10 cellular contexts compared by ENCODE assay signal in genomic region chr3:172061724-172062184, GRCh38. TPM values are rescaled to one million over a fixed set of nuclear protein-coding genes. Genes with fewer than 3 reads are reported as not detected.
DNase-seq lines count a peak whose midpoint lies in the region; ATAC-seq, FAIRE-seq and TF ChIP-seq lines count a peak whose summit lies in the region.
"Had no signal": no experiment of that assay in that cellular context is flagged by ENCODE, and none has a peak within 500 bp of the region (broad histone marks: within the 10 kb centered on the region; RNA-seq: fewer than 3 reads in every experiment).

No MANE protein-coding gene starts in this region.

- H3K4me3 ChIP-seq in esophagus muscularis mucosa, result peak overlapping the region in 3 of 4 donors; percentile 12 to 26 (median 24)
- H3K4me3 ChIP-seq in skeletal muscle tissue (ENCODE audit: low read length in 3 of 3), result peak overlapping the region in 1 of 3 donors; percentile 10

- peaks cover 9% of the 10 kb centered on the region for H3K36me3 Mint-ChIP-seq in activated T-helper 1 cell treated with anti-CD3 and anti-CD28 coated beads, Interleukin-12 subunit alpha, Interleukin-12 subunit beta, Interleukin-2, Interleukin-4 antibody, amounts not matched to agents 30 ng/mL and 10 ng/mL and 1 ng/mL, durations not matched to agents 14 hours and 24 hours and 36 hours (ENCODE audit: low read depth)

- no peaks in the 10 kb centered on the region for H3K27me3 Mint-ChIP-seq in activated T-helper 1 cell treated with anti-CD3 and anti-CD28 coated beads, Interleukin-12 subunit alpha, Interleukin-12 subunit beta, Interleukin-2, Interleukin-4 antibody, amounts not matched to agents 30 ng/mL and 10 ng/mL and 1 ng/mL, durations not matched to agents 14 hours and 24 hours and 36 hours (ENCODE audit: insufficient read depth)

- TF ChIP-seq CTCF in GM10266 (IDR thresholded peaks at IDR 0.05; ENCODE audit: control insufficient read depth, insufficient read depth, low read depth, missing control alignments) (no peak), esophagus muscularis mucosa (IDR thresholded peaks at IDR 0.05) (no peak)

- WGBS in esophagus muscularis mucosa, result 30% methylated on average over 4 of the region's 4 CpGs

- intact Hi-C loops in esophagus muscularis mucosa (cut with DNase I), result loop anchor here (10.0 kb wide), 1 partner anchor 247 kb away; the partner anchor contains the start of gene PLD1
- intact Hi-C loops in activated T-helper 1 cell treated with anti-CD3 and anti-CD28 coated beads, Interleukin-12 subunit alpha, Interleukin-12 subunit beta, Interleukin-2, Interleukin-4 antibody, amounts not matched to agents 30 ng/mL and 10 ng/mL and 1 ng/mL, durations not matched to agents 14 hours and 24 hours and 36 hours (cut with micrococcal nuclease), result no loop called here

- H3K27ac ChIP-seq in esophagus muscularis mucosa (replicated peaks in 1 of 4), result peak overlapping the region in 2 of 4 donors; percentile 12
- peak overlapping the region; percentile 41 for H3K27ac ChIP-seq in skeletal muscle tissue (ENCODE audit: low read depth, low read length)

- H3K4me3 Mint-ChIP-seq in activated T-helper 1 cell treated with anti-CD3 and anti-CD28 coated beads, Interleukin-12 subunit alpha, Interleukin-12 subunit beta, Interleukin-2, Interleukin-4 antibody, amounts not matched to agents 30 ng/mL and 10 ng/mL and 1 ng/mL, durations not matched to agents 14 hours and 24 hours and 36 hours, result no peak overlapping the region

- DNase-seq in GM10266 (ENCODE audit: extremely low spot score), result peak; percentile 62
- peak; percentile 42 for DNase-seq in M059J (ENCODE audit: low read depth)
- DNase-seq in esophagus muscularis mucosa (ENCODE audit: extremely low spot score), result no peak
- no peak for DNase-seq in H54 (ENCODE audit: insufficient read length, low spot score)
- no peak for DNase-seq in activated T-helper 1 cell treated with anti-CD3 and anti-CD28 coated beads, Interleukin-12 subunit alpha, Interleukin-12 subunit beta, Interleukin-2, Interleukin-4 antibody, amounts not matched to agents 30 ng/mL and 10 ng/mL and 1 ng/mL, durations not matched to agents 14 hours and 24 hours and 36 hours (ENCODE audit: low spot score)
- no peak for DNase-seq in activated effector memory CD4-positive, alpha-beta T cell treated with anti-CD3 and anti-CD28 coated beads, Interleukin-2, amount 50 U/mL, for 16 hours

- H3K9ac ChIP-seq in skeletal muscle tissue (ENCODE audit: low read depth in 1 of 3, low read length in 3 of 3), result no peak overlapping the region

- H3K36me3 ChIP-seq in esophagus muscularis mucosa (no peaks in the 10 kb centered on the region), skeletal muscle tissue (ENCODE audit: control insufficient read depth in 3 of 3, insufficient read depth in 3 of 3, low read length in 3 of 3) (no peaks in the 10 kb centered on the region)

- TF ChIP-seq EP300 in esophagus muscularis mucosa (IDR thresholded peaks at IDR 0.05), result no peak

- H3K27ac Mint-ChIP-seq in activated T-helper 1 cell treated with anti-CD3 and anti-CD28 coated beads, Interleukin-12 subunit alpha, Interleukin-12 subunit beta, Interleukin-2, Interleukin-4 antibody, amounts not matched to agents 30 ng/mL and 10 ng/mL and 1 ng/mL, durations not matched to agents 14 hours and 24 hours and 36 hours, result no peak overlapping the region

- peak; percentile 87 for ATAC-seq in GM21737 (IDR thresholded peaks at IDR 0.05; ENCODE audit: unreplicated experiment)

- H3K9me3 Mint-ChIP-seq in activated T-helper 1 cell treated with anti-CD3 and anti-CD28 coated beads, Interleukin-12 subunit alpha, Interleukin-12 subunit beta, Interleukin-2, Interleukin-4 antibody, amounts not matched to agents 30 ng/mL and 10 ng/mL and 1 ng/mL, durations not matched to agents 14 hours and 24 hours and 36 hours, result peaks cover 3% of the 10 kb centered on the region

- FAIRE-seq in H54 (lab: Jason Lieb, UNC), result no peak
- FAIRE-seq: colon, H1 had no signal

- H3K27me3 ChIP-seq in esophagus muscularis mucosa, result no peaks in the 10 kb centered on the region
- H3K27me3 ChIP-seq in skeletal muscle tissue (ENCODE audit: control insufficient read depth in 3 of 3, insufficient read depth in 3 of 3, low read length in 3 of 3), result no peaks in the 10 kb centered on the region

- peaks cover 60 to 90% (median 87%) of the 10 kb centered on the region in 4 donors for H3K4me1 ChIP-seq in esophagus muscularis mucosa
- H3K4me1 ChIP-seq in skeletal muscle tissue (ENCODE audit: control insufficient read depth in 3 of 3, insufficient read depth in 3 of 3, low read length in 3 of 3), result peaks cover 13 to 28% (median 15%) of the 10 kb centered on the region in 3 donors

- H3K9me3 ChIP-seq in esophagus muscularis mucosa (no peaks in the 10 kb centered on the region), skeletal muscle tissue (ENCODE audit: control insufficient read depth in 3 of 3, low read length in 3 of 3) (no peaks in the 10 kb centered on the region)

- TF ChIP-seq POLR2A in esophagus muscularis mucosa (IDR thresholded peaks at IDR 0.05; ENCODE audit: low read depth) (no peak), H54 (IDR thresholded peaks at IDR 0.05; ENCODE audit: low read depth, low read length) (no peak)

- H3K4me1 Mint-ChIP-seq in activated T-helper 1 cell treated with anti-CD3 and anti-CD28 coated beads, Interleukin-12 subunit alpha, Interleukin-12 subunit beta, Interleukin-2, Interleukin-4 antibody, amounts not matched to agents 30 ng/mL and 10 ng/mL and 1 ng/mL, durations not matched to agents 14 hours and 24 hours and 36 hours (ENCODE audit: low read depth), result peaks cover 47% of the 10 kb centered on the region

RNA-seq across cellular contexts. Expression of gene FNDC3B, which starts 22.4 kb away (rescaled TPM):
- 55.0 and 79.0 TPM in 2 replicates for total RNA-seq in M059J (2014; rRNA removed; shearing (Covaris generic))
- 10 to 100 TPM; 59.8 to 72.6 (median 65.6) TPM for total RNA-seq in esophagus muscularis mucosa
- total RNA-seq in skeletal muscle tissue, result 140 TPM
- total RNA-seq in activated T-helper 1 cell treated with anti-CD3 and anti-CD28 coated beads, Interleukin-12 subunit alpha, Interleukin-12 subunit beta, Interleukin-2, Interleukin-4 antibody, amounts not matched to agents 30 ng/mL and 10 ng/mL and 1 ng/mL, durations not matched to agents 14 hours and 24 hours and 36 hours, result 29.0 and 31.5 TPM in 2 replicates

Comparison
In these comparisons a context has a peak if more than half of its experiments do, and no peak if none do; other contexts are left out.
1. DNase-seq: peak in GM10266 (single experiment) and M059J (single experiment); none in esophagus muscularis mucosa (single experiment), H54 (single experiment), activated T-helper 1 cell treated with anti-CD3 and anti-CD28 coated beads, Interleukin-12 subunit alpha, Interleukin-12 subunit beta, Interleukin-2, Interleukin-4 antibody, amounts not matched to agents 30 ng/mL and 10 ng/mL and 1 ng/mL, durations not matched to agents 14 hours and 24 hours and 36 hours (single experiment) and activated effector memory CD4-positive, alpha-beta T cell treated with anti-CD3 and anti-CD28 coated beads, Interleukin-2, amount 50 U/mL, for 16 hours (single experiment).